20 cellular contexts compared by ENCODE assay signal in genomic region chr16:46736695-46737094, GRCh38. TPM values are rescaled to one million over a fixed set of nuclear protein-coding genes. Genes with fewer than 3 reads are reported as not detected.
DNase-seq lines count a peak whose midpoint lies in the region; ATAC-seq and TF ChIP-seq lines count a peak whose summit lies in the region.
"Had no signal": no experiment of that assay in that cellular context is flagged by ENCODE, and none has a peak within 500 bp of the region (broad histone marks: within the 10 kb centered on the region; RNA-seq: fewer than 3 reads in every experiment).

No MANE protein-coding gene starts in this region.

- ATAC-seq in RWPE2 (ENCODE audit: low read depth) (peak; percentile 26; the same call in 1 of the 3 replicates), psoas muscle (peak; percentile 29 to 66 (median 48))
- ATAC-seq: activated CD4-positive, CD25-positive, alpha-beta regulatory T cell treated with anti-CD3 and anti-CD28 coated beads, Interleukin-2, amount 50 U/mL, for 24 hours; activated T-cell treated with anti-CD3 and anti-CD28 coated beads, Interleukin-2, amount 50 U/mL, for 4 hours; HCT116; lower lobe of right lung had no signal

- intact Hi-C loops in psoas muscle (cut with DNase I), result no loop called here

- TF ChIP-seq CTCF in RWPE2 (IDR thresholded peaks at IDR 0.05; ENCODE audit: poor library complexity, severe bottlenecking) (no peak), psoas muscle (IDR thresholded peaks at IDR 0.05) (no peak)

- H3K36me3 ChIP-seq in RWPE2 (ENCODE audit: low read depth), result no peaks in the 10 kb centered on the region
- no peaks in the 10 kb centered on the region for H3K36me3 ChIP-seq in psoas muscle (ENCODE audit: insufficient read depth in 1 of 2, low read depth in 1 of 2)
- H3K36me3 ChIP-seq: colonic mucosa, lower lobe of right lung had no signal

- no peaks in the 10 kb centered on the region for H3K27me3 ChIP-seq in RWPE2 (ENCODE audit: insufficient read depth, poor library complexity, severe bottlenecking)
- no peaks in the 10 kb centered on the region for H3K27me3 ChIP-seq in psoas muscle (ENCODE audit: insufficient read depth in 3 of 3, low read length in 2 of 3)
- H3K27me3 ChIP-seq: colonic mucosa had no signal

- H3K9me3 ChIP-seq in RWPE2 (ENCODE audit: severe bottlenecking), result no peaks in the 10 kb centered on the region
- H3K9me3 ChIP-seq in psoas muscle, result no peaks in the 10 kb centered on the region
- H3K9me3 ChIP-seq: colonic mucosa, lower lobe of right lung had no signal

- 56 to 66% (median 58%) methylated on average over 11 to 12 of the region's 12 CpGs for WGBS in psoas muscle, 3 donors

- no peaks in the 10 kb centered on the region for H3K4me1 ChIP-seq in RWPE2 (ENCODE audit: insufficient read depth, poor library complexity, severe bottlenecking)
- no peaks in the 10 kb centered on the region for H3K4me1 ChIP-seq in psoas muscle
- H3K4me1 ChIP-seq: colonic mucosa, lower lobe of right lung, parathyroid adenoma had no signal

- peak; percentile 84 for DNase-seq in ELF-1 (ENCODE audit: low read depth, low spot score)
- no peak for DNase-seq in RWPE2 (ENCODE audit: low spot score)
- peak; percentile 80 for DNase-seq in hepatic stellate cell (ENCODE audit: low spot score)
- DNase-seq in psoas muscle, result no peak
- no peak for DNase-seq in NCI-H82 treated with DMSO at 0.1 percent for 48 hours (lab: John Stamatoyannopoulos, UW; ENCODE audit: unreplicated experiment)
- DNase-seq in DMS153 treated with DMSO at 0.1 percent for 48 hours (lab: John Stamatoyannopoulos, UW; ENCODE audit: unreplicated experiment), result no peak
- DNase-seq in caudate nucleus (lab: John Stamatoyannopoulos, UW), result no peak
- DNase-seq in activated T-cell treated with anti-CD3 and anti-CD28 coated beads, Interleukin-2, amount 50 U/mL, for 48 hours, result no peak
- DNase-seq: activated CD8-positive, alpha-beta memory T cell treated with anti-CD3 and anti-CD28 coated beads for 24 hours; activated naive CD4-positive, alpha-beta T cell treated with anti-CD3 and anti-CD28 coated beads, Interleukin-2, amount 50 U/mL, for 16 hours; activated T-cell treated with anti-CD3 and anti-CD28 coated beads, Interleukin-2, amount 50 U/mL, for 4 hours; CD8-positive, alpha-beta memory T cell; colonic mucosa; DMS79 treated with DMSO at 0.1 percent for 48 hours; lower lobe of right lung; T1000 had no signal

- H3K27ac ChIP-seq in RWPE2 (ENCODE audit: poor library complexity, severe bottlenecking) (no peak overlapping the region), psoas muscle (peak overlapping the region; percentile 4), caudate nucleus (ENCODE audit: low read depth, low read length) (no peak overlapping the region)
- H3K27ac ChIP-seq: colonic mucosa, lower lobe of right lung, parathyroid adenoma, skin epidermis had no signal

- no peak overlapping the region for H3K4me3 ChIP-seq in RWPE2 (ENCODE audit: severe bottlenecking)
- no peak overlapping the region for H3K4me3 ChIP-seq in psoas muscle
- H3K4me3 ChIP-seq: colonic mucosa, lower lobe of right lung, skin epidermis had no signal

RNA-seq across cellular contexts. Expression of gene MYLK3, which starts 11.4 kb away (rescaled TPM):
- 10 to 100 TPM; 13.2 to 41.1 (median 36.6) TPM for total RNA-seq in psoas muscle
- polyA plus RNA-seq in psoas muscle, result 1 to 10 TPM; 1.4 to 6.8 (median 5.4) TPM
- polyA plus RNA-seq: CD8-positive, alpha-beta memory T cell had no signal

RNA-seq across cellular contexts. Expression of gene ORC6, which starts 47.2 kb away (rescaled TPM):
- total RNA-seq in psoas muscle, result under 1 TPM; 0.26 to 0.79 (median 0.34) TPM
- 1 to 10 TPM in 2 of 3 donors, under 1 TPM in 1; 0.70 to 2.5 (median 1.6) TPM for polyA plus RNA-seq in psoas muscle

RNA-seq across cellular contexts. Expression of gene VPS35, which starts 47.7 kb away (rescaled TPM):
- total RNA-seq in psoas muscle, result 10 to 100 TPM; 29.9 to 49.8 (median 40.4) TPM
- 10 to 100 TPM; 22.8 to 47.0 (median 23.5) TPM for polyA plus RNA-seq in psoas muscle

Comparison
In these comparisons a context has a peak if more than half of its experiments do, and no peak if none do; other contexts are left out.
1. DNase-seq: peak in ELF-1 (single experiment) and hepatic stellate cell (single experiment); none in RWPE2 (single experiment), psoas muscle (0 of 2), NCI-H82 treated with DMSO at 0.1 percent for 48 hours (single experiment), DMS153 treated with DMSO at 0.1 percent for 48 hours (single experiment), caudate nucleus (0 of 61) and activated T-cell treated with anti-CD3 and anti-CD28 coated beads, Interleukin-2, amount 50 U/mL, for 48 hours (0 of 2).